In the genomic region with DNA sequence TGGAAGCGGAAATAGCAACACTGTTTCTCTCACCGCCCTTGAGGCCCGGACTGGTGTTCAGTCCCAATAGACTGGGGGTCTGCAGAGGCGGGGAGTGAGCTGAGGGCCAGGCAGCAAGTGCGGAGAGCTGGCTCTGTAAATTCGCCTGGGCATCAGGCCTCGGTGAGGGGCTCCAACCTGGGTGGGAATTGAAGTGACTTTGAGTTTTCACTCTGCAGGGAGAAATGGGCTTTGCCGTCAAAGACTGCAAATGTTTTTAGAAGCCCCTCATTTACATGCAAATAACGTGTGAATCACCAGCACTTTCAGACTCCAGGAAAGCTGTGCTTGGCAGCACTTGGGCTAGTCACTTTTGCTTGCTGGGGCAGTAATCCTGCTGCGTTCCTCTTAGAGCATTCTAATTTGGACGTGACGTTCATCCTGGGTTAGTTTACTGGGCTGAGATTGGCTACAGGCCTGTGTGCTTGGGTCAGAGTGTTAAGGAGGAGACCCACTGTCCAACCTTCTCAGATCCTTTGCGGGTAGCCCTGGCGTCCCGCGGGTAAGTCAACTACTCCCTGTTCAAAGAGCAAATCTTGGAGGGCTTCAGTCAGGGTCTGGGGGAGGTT, we compare ENCODE assay signal across 13 cellular contexts.
DNase-seq lines count a peak whose midpoint lies in the region; ATAC-seq and TF ChIP-seq lines count a peak whose summit lies in the region.
"Had no signal": no experiment of that assay in that cellular context is flagged by ENCODE, and none has a peak within 500 bp of the region (broad histone marks: within the 10 kb centered on the region; RNA-seq: fewer than 3 reads in every experiment).

No MANE protein-coding gene starts in this region.

- H3K36me3 Mint-ChIP-seq in chondrocyte (ENCODE audit: low read depth): peaks cover 14% of the 10 kb centered on the region

- H3K4me3 ChIP-seq in NT2/D1 (ENCODE audit: insufficient read length, low read depth): no peak overlapping the region
- H3K4me3 ChIP-seq: esophagus muscularis mucosa, stomach had no signal

- no peaks in the 10 kb centered on the region for H3K27me3 Mint-ChIP-seq in chondrocyte (ENCODE audit: low read depth)

- no peak for TF ChIP-seq CTCF in chondrocyte (IDR thresholded peaks at IDR 0.05)

- peaks cover 38% of the 10 kb centered on the region for H3K4me1 ChIP-seq in NT2/D1 (ENCODE audit: insufficient read depth, insufficient read length)

- H3K36me3 ChIP-seq in NT2/D1 (ENCODE audit: insufficient read depth, insufficient read length, low read length): peaks cover 54% of the 10 kb centered on the region

- no peak for ATAC-seq in HG03571 (IDR thresholded peaks at IDR 0.05; ENCODE audit: unreplicated experiment)
- ATAC-seq: PC-3 had no signal

- no peaks in the 10 kb centered on the region for H3K9me3 Mint-ChIP-seq in chondrocyte (ENCODE audit: low read depth)

- no peaks in the 10 kb centered on the region for H3K27me3 ChIP-seq in NT2/D1 (ENCODE audit: insufficient read depth, insufficient read length)
- H3K27me3 ChIP-seq: esophagus muscularis mucosa, stomach had no signal

- H3K4me1 Mint-ChIP-seq in chondrocyte (ENCODE audit: low read depth): peaks cover 63% of the 10 kb centered on the region

- peak overlapping the region; percentile 51 for H3K9ac ChIP-seq in NT2/D1 (ENCODE audit: insufficient read length, low read depth)

- peak overlapping the region; percentile 93 for H3K27ac Mint-ChIP-seq in chondrocyte (ENCODE audit: unreplicated experiment)

- DNase-seq in NT2/D1 (ENCODE audit: low read depth, low spot score) (peak; percentile 94), chondrocyte (ENCODE audit: low spot score) (no peak), iris pigment epithelial cell (ENCODE audit: low read depth) (peak; percentile 92), stromal cell of bone marrow (ENCODE audit: low read depth) (peak; percentile 78), inferior parietal cortex (ENCODE audit: extremely low spot score) (no peak)
- DNase-seq in activated CD4-positive, alpha-beta T cell treated with anti-CD3 and anti-CD28 coated beads for 1 hour: no peak
- DNase-seq: activated CD8-positive, alpha-beta memory T cell treated with anti-CD3 and anti-CD28 coated beads, Interleukin-2, amount 50 U/mL, for 4 hours; PC-3; stimulated activated CD4-positive, alpha-beta T cell treated with anti-CD3 and anti-CD28 coated beads, Interleukin-4, amount 100 ng/mL, for 4 hours; stomach; T-helper 9 cell had no signal

- H3K9me3 ChIP-seq in NT2/D1 (ENCODE audit: insufficient read depth, low read length): no peaks in the 10 kb centered on the region
- H3K9me3 ChIP-seq: esophagus muscularis mucosa, stomach had no signal

- H3K4me3 Mint-ChIP-seq in chondrocyte (ENCODE audit: unreplicated experiment): peak overlapping the region; percentile 35

Comparison
In these comparisons a context has a peak if more than half of its experiments do, and no peak if none do; other contexts are left out.
1. DNase-seq: peak in NT2/D1 (single experiment), iris pigment epithelial cell (single experiment) and stromal cell of bone marrow (single experiment); none in chondrocyte (single experiment), activated CD4-positive, alpha-beta T cell treated with anti-CD3 and anti-CD28 coated beads for 1 hour (single experiment) and inferior parietal cortex (single experiment).